Comparison of ENCODE assay signal across 9 cellular contexts in genomic region chr4:55398966-55399365, GRCh38. TPM values are rescaled to one million over a fixed set of nuclear protein-coding genes. Genes with fewer than 3 reads are reported as not detected.
DNase-seq lines count a peak whose midpoint lies in the region; ATAC-seq, FAIRE-seq and TF ChIP-seq lines count a peak whose summit lies in the region.
"Had no signal": no experiment of that assay in that cellular context is flagged by ENCODE, and none has a peak within 500 bp of the region (broad histone marks: within the 10 kb centered on the region; RNA-seq: fewer than 3 reads in every experiment).

No MANE protein-coding gene starts in this region.

- H4K20me1 ChIP-seq in HepG2 (ENCODE audit: insufficient read depth, low read length): peaks cover 20% of the 10 kb centered on the region

- CTCF ChIA-PET in HepG2 (lab: Yijun Ruan, JAX; ENCODE audit: low intra/inter-chr PET ratio, low total read pairs): no interaction called here

- no peak overlapping the region for H2BK120ac ChIP-seq in mesenchymal stem cell (ENCODE audit: low read depth, low read length)

- no TSS peak for BruUV-seq in HepG2 (replicated peaks; lab: Mats Ljungman, UMichigan)

- H3K27me3 ChIP-seq in HepG2 (ENCODE audit: control insufficient read depth in 1 of 2, insufficient read depth in 2 of 2, low read length in 2 of 2): no peaks in the 10 kb centered on the region; a peak in 2 of 5 replicates
- H3K27me3 ChIP-seq in right lobe of liver: no peaks in the 10 kb centered on the region
- H3K27me3 ChIP-seq in mesenchymal stem cell (ENCODE audit: control insufficient read depth in 1 of 2, insufficient read depth in 1 of 2, low read length in 2 of 2): no peaks in the 10 kb centered on the region

- no peak for FAIRE-seq in HepG2 (lab: Jason Lieb, UNC)
- FAIRE-seq: endometrium had no signal

- TF ChIP-seq EP300 in HepG2 (IDR thresholded peaks at IDR 0.05; ENCODE audit: low read depth in 2 of 2, low read length in 2 of 2): no peak
- no peak for TF ChIP-seq EP300 in HepG2 (CRISPR knock-in tag; IDR thresholded peaks at IDR 0.05; ENCODE audit: borderline replicate concordance)

- in situ Hi-C loops in HepG2 (cut with HindIII; ENCODE audit: extremely low pct_ligation_motif_present, low pct_unique_long_range_greater_than_20kb): loop anchor here (25.0 kb wide), 1 partner anchor 463 kb away; the partner anchor contains the start of gene EXOC1

- H3K4me1 ChIP-seq in HepG2 (ENCODE audit: insufficient read depth, low read length) (peaks cover 43% of the 10 kb centered on the region), right lobe of liver (peaks cover 0 to 23% (median 0%) of the 10 kb centered on the region in 4 donors), mesenchymal stem cell (ENCODE audit: control insufficient read depth, insufficient read depth, low read depth, low read length) (peaks cover 2% of the 10 kb centered on the region)

- H3K9me3 ChIP-seq in HepG2 (ENCODE audit: low read length) (no peaks in the 10 kb centered on the region), right lobe of liver (no peaks in the 10 kb centered on the region), mesenchymal stem cell (ENCODE audit: control insufficient read depth, low read length) (no peaks in the 10 kb centered on the region)

- H3K79me2 ChIP-seq in HepG2 (ENCODE audit: insufficient read depth, low read length): peaks cover 49% of the 10 kb centered on the region

- no peak overlapping the region for H4K8ac ChIP-seq in mesenchymal stem cell (ENCODE audit: low read length)

- H2AK5ac ChIP-seq in mesenchymal stem cell (ENCODE audit: low read length, severe bottlenecking): no peak overlapping the region

- TF ChIP-seq CTCF in HepG2 (CRISPR knock-in tag; IDR thresholded peaks at IDR 0.05) (no peak), right lobe of liver (IDR thresholded peaks at IDR 0.05) (no peak)

- ATAC-seq in HepG2 (no peak), right lobe of liver (no peak), GM18907 (IDR thresholded peaks at IDR 0.05; ENCODE audit: unreplicated experiment) (no peak), GM21619 (IDR thresholded peaks at IDR 0.05; ENCODE audit: unreplicated experiment) (no peak)

- no peak overlapping the region for H2BK12ac ChIP-seq in mesenchymal stem cell (ENCODE audit: low read length in 2 of 2)

- H3K14ac ChIP-seq in mesenchymal stem cell (ENCODE audit: low read length in 2 of 2): no peak overlapping the region

- DNase-seq in HepG2 (ENCODE audit: low spot score): peak; percentile 10
- DNase-seq in right lobe of liver: no peak
- DNase-seq in mesenchymal stem cell: peak; percentile 47
- DNase-seq in GOT3 (lab: John Stamatoyannopoulos, UW): no peak
- no peak for DNase-seq in NCI-H446 (lab: John Stamatoyannopoulos, UW)

- H3K18ac ChIP-seq in mesenchymal stem cell (ENCODE audit: low read depth in 1 of 2, low read length in 2 of 2): no peak overlapping the region

- no peak for TF ChIP-seq RAD21 in HepG2 (CRISPR knock-in tag; IDR thresholded peaks at IDR 0.05)

- intact Hi-C loops in HepG2 (cut with micrococcal nuclease; ENCODE audit: unreplicated experiment): loop anchor here (5.0 kb wide), 1 partner anchor 33 kb away; no protein-coding TSS in a partner anchor
- intact Hi-C loops in right lobe of liver (cut with DNase I): no loop called here

- H2BK5ac ChIP-seq in mesenchymal stem cell (ENCODE audit: low read depth, low read length, poor library complexity, severe bottlenecking): no peak overlapping the region

- H3K79me1 ChIP-seq in mesenchymal stem cell (replicated peaks; ENCODE audit: low read length, poor library complexity, severe bottlenecking): peaks cover 1% of the 10 kb centered on the region

- peak overlapping the region; percentile 80 for H3K27ac ChIP-seq in HepG2 (ENCODE audit: extremely low read length, insufficient read depth, low read length)
- H3K27ac ChIP-seq in right lobe of liver: no peak overlapping the region
- peak overlapping the region; percentile 86 for H3K27ac ChIP-seq in adipose tissue (ENCODE audit: low read depth, low read length)
- peak overlapping the region; percentile 25 for H3K27ac ChIP-seq in mesenchymal stem cell (ENCODE audit: low read length, poor library complexity, severe bottlenecking)

- no peak overlapping the region for H3K23ac ChIP-seq in mesenchymal stem cell (ENCODE audit: low read length in 2 of 2)

- H3K36me3 ChIP-seq in HepG2 (replicated peaks in 1 of 2; ENCODE audit: control insufficient read depth in 1 of 2, insufficient read depth in 2 of 2, low read length in 2 of 2) (peaks cover 2 to 8% of the 10 kb centered on the region in 2 experiments; a peak in 2 of 5 replicates), right lobe of liver (peaks cover 0 to 7% (median 0%) of the 10 kb centered on the region in 4 donors), mesenchymal stem cell (ENCODE audit: control insufficient read depth in 1 of 2, insufficient read depth in 2 of 2, low read depth in 1 of 2, low read length in 2 of 2) (peaks cover under 1 to 32% of the 10 kb centered on the region in 2 experiments)

- POLR2A ChIA-PET in HepG2 (lab: Yijun Ruan, JAX): interaction anchor here (1.8 kb wide), 1 partner anchor 32 kb away, joined by 5 read pairs; no protein-coding TSS in a partner anchor

- H3K4me2 ChIP-seq in HepG2 (ENCODE audit: low read depth, low read length) (peak overlapping the region; percentile 77), mesenchymal stem cell (ENCODE audit: low read length, poor library complexity, severe bottlenecking) (peak overlapping the region; percentile 83)

- no peak for TF ChIP-seq POLR2A in HepG2 (IDR thresholded peaks at IDR 0.05; ENCODE audit: insufficient read depth in 1 of 2, low read depth in 2 of 2, low read length in 2 of 2)
- no peak for TF ChIP-seq POLR2A in right lobe of liver (IDR thresholded peaks at IDR 0.05)

- H3K9ac ChIP-seq in HepG2 (ENCODE audit: insufficient read depth, low read depth, low read length): peak overlapping the region; percentile 84; the same call in 1 of the 2 replicates
- H3K9ac ChIP-seq in mesenchymal stem cell (ENCODE audit: low read length): peak overlapping the region; percentile 96

- H3K4ac ChIP-seq in mesenchymal stem cell (ENCODE audit: low read depth in 1 of 2, low read length in 2 of 2): no peak overlapping the region

- no peak overlapping the region for H2BK15ac ChIP-seq in mesenchymal stem cell (ENCODE audit: low read depth, poor library complexity, severe bottlenecking)

- WGBS in HepG2 (ENCODE audit: low lambda C conversion rate): 61% methylated on average over 3 of the region's 3 CpGs
- WGBS in right lobe of liver (ENCODE audit: insufficient coverage, low coverage, low lambda C conversion rate, missing lambda C conversion rate): 51% methylated on average over 3 of the region's 3 CpGs
- 30 to 63% (median 51%) methylated on average over 3 of the region's 3 CpGs for WGBS in adipose tissue, 3 donors
- WGBS in mesenchymal stem cell: 81% methylated on average over 3 of the region's 3 CpGs

- peak overlapping the region; percentile 8 to 98 (median 30); a peak in 4 of 6 replicates for H3K4me3 ChIP-seq in HepG2 (replicated peaks in 1 of 3; ENCODE audit: insufficient read depth in 1 of 3, low read depth in 2 of 3, low read length in 3 of 3)
- no peak overlapping the region for H3K4me3 ChIP-seq in right lobe of liver
- H3K4me3 ChIP-seq in mesenchymal stem cell (ENCODE audit: insufficient read depth in 1 of 2, low read depth in 1 of 2, low read length in 2 of 2): peak overlapping the region in 1 of 2 experiments; percentile 80

- H2AFZ ChIP-seq in HepG2 (ENCODE audit: low read length) (no peak overlapping the region), mesenchymal stem cell (ENCODE audit: low read depth, low read length) (no peak overlapping the region)

- peak overlapping the region; percentile 27 for H4K91ac ChIP-seq in mesenchymal stem cell (ENCODE audit: low read length)

RNA-seq across cellular contexts. Expression of gene TMEM165, which starts 3.2 kb away (rescaled TPM):
- total RNA-seq in HepG2 (2016; rRNA removed; fragmentation: Illumina TruSeq; extraction: Trizol) (32.0 and 54.6 TPM in 2 replicates), right lobe of liver (10 to 100 TPM; 13.3 to 53.0 (median 23.0) TPM)
- 49.0 and 49.6 TPM in 2 replicates for total RNA-seq in HepG2 (2016; cell fraction: cytosol; rRNA removed; fragmentation: Illumina TruSeq; extraction: Trizol; ENCODE audit: low read depth)
- 31.3 and 54.4 TPM in 2 replicates for total RNA-seq in HepG2 (2016; cell fraction: insoluble cytoplasmic fraction; rRNA removed; fragmentation: Illumina TruSeq; extraction: Trizol)
- total RNA-seq in HepG2 (2016; cell fraction: membrane; rRNA removed; fragmentation: Illumina TruSeq; extraction: Trizol): 41.0 and 41.4 TPM in 2 replicates
- total RNA-seq in HepG2 (2016; cell fraction: nucleus; rRNA removed; fragmentation: Illumina TruSeq; extraction: Trizol): 69.6 and 76.4 TPM in 2 replicates
- polyA plus RNA-seq in HepG2 (2011; rRNA removed) (82.0 and 103 TPM in 2 replicates), adipose tissue (10 to 100 TPM; 26.4 to 92.9 (median 61.5) TPM)
- polyA plus RNA-seq in HepG2 (2011; cell fraction: cytosol; rRNA removed): 36.3 and 40.4 TPM in 2 replicates
- polyA plus RNA-seq in HepG2 (2011; cell fraction: nucleus; rRNA removed): 57.5 and 61.2 TPM in 2 replicates
- polyA plus RNA-seq in HepG2 (2012): 27.9 and 35.8 TPM in 2 replicates
- 17.4 and 21.2 TPM in 2 replicates for polyA plus RNA-seq in HepG2 (2016; cell fraction: cytosol; fragmentation: Illumina TruSeq; extraction: Trizol; ENCODE audit: low read depth)
- polyA plus RNA-seq in HepG2 (2016; cell fraction: insoluble cytoplasmic fraction; fragmentation: Illumina TruSeq; extraction: Trizol; ENCODE audit: low read depth): 36.0 and 38.8 TPM in 2 replicates
- 27.2 and 31.4 TPM in 2 replicates for polyA plus RNA-seq in HepG2 (2016; cell fraction: membrane; fragmentation: Illumina TruSeq; extraction: Trizol; ENCODE audit: low read depth)
- 108 and 117 TPM in 2 replicates for polyA plus RNA-seq in HepG2 (2016; cell fraction: nucleus; fragmentation: Illumina TruSeq; extraction: Trizol; ENCODE audit: insufficient read depth, low read depth)
- polyA minus RNA-seq in HepG2 (2011; rRNA and poly(A)+ RNA removed; ENCODE audit: low replicate concordance): 170 and 281 TPM in 2 replicates
- 36.6 and 41.3 TPM in 2 replicates for polyA minus RNA-seq in HepG2 (2011; cell fraction: cytosol; rRNA and poly(A)+ RNA removed)
- polyA minus RNA-seq in HepG2 (2011; cell fraction: nucleus; rRNA and poly(A)+ RNA removed): 125 and 131 TPM in 2 replicates
- polyA plus RNA-seq in mesenchymal stem cell (2013, experiment 1 of 2): 98.0 TPM
- polyA plus RNA-seq in mesenchymal stem cell (2013, experiment 2 of 2): 99.5 TPM

RNA-seq across cellular contexts. Expression of gene SRD5A3, which starts 52.9 kb away (rescaled TPM):
- total RNA-seq in HepG2 (2016; rRNA removed; fragmentation: Illumina TruSeq; extraction: Trizol) (12.8 and 18.4 TPM in 2 replicates), right lobe of liver (10 to 100 TPM in 3 of 6 experiments, 1 to 10 TPM in 3; 7.7 to 13.9 (median 9.9) TPM)
- total RNA-seq in HepG2 (2016; cell fraction: cytosol; rRNA removed; fragmentation: Illumina TruSeq; extraction: Trizol; ENCODE audit: low read depth): 10.3 and 14.8 TPM in 2 replicates
- total RNA-seq in HepG2 (2016; cell fraction: insoluble cytoplasmic fraction; rRNA removed; fragmentation: Illumina TruSeq; extraction: Trizol): 12.5 and 16.5 TPM in 2 replicates
- total RNA-seq in HepG2 (2016; cell fraction: membrane; rRNA removed; fragmentation: Illumina TruSeq; extraction: Trizol): 22.0 and 24.7 TPM in 2 replicates
- total RNA-seq in HepG2 (2016; cell fraction: nucleus; rRNA removed; fragmentation: Illumina TruSeq; extraction: Trizol): 12.7 and 14.2 TPM in 2 replicates
- polyA plus RNA-seq in HepG2 (2011; rRNA removed) (7.4 and 12.4 TPM in 2 replicates), adipose tissue (10 to 100 TPM in 1 of 3 donors, 1 to 10 TPM in 2; 6.9 to 11.2 (median 7.4) TPM)
- polyA plus RNA-seq in HepG2 (2011; cell fraction: cytosol; rRNA removed): 5.5 and 8.9 TPM in 2 replicates
- polyA plus RNA-seq in HepG2 (2011; cell fraction: nucleus; rRNA removed): 0.87 and 1.7 TPM in 2 replicates
- 8.3 and 13.3 TPM in 2 replicates for polyA plus RNA-seq in HepG2 (2012)
- 30.1 and 32.4 TPM in 2 replicates for polyA plus RNA-seq in HepG2 (2016; cell fraction: cytosol; fragmentation: Illumina TruSeq; extraction: Trizol; ENCODE audit: low read depth)
- 17.4 and 17.6 TPM in 2 replicates for polyA plus RNA-seq in HepG2 (2016; cell fraction: insoluble cytoplasmic fraction; fragmentation: Illumina TruSeq; extraction: Trizol; ENCODE audit: low read depth)
- polyA plus RNA-seq in HepG2 (2016; cell fraction: membrane; fragmentation: Illumina TruSeq; extraction: Trizol; ENCODE audit: low read depth): 26.9 and 30.1 TPM in 2 replicates
- polyA plus RNA-seq in HepG2 (2016; cell fraction: nucleus; fragmentation: Illumina TruSeq; extraction: Trizol; ENCODE audit: insufficient read depth, low read depth): 26.6 and 27.3 TPM in 2 replicates
- polyA minus RNA-seq in HepG2 (2011; rRNA and poly(A)+ RNA removed; ENCODE audit: low replicate concordance): 14.9 and 24.8 TPM in 2 replicates
- polyA minus RNA-seq in HepG2 (2011; cell fraction: cytosol; rRNA and poly(A)+ RNA removed): 4.6 and 5.1 TPM in 2 replicates
- polyA minus RNA-seq in HepG2 (2011; cell fraction: nucleus; rRNA and poly(A)+ RNA removed): 1.3 and 2.1 TPM in 2 replicates
- polyA plus RNA-seq in mesenchymal stem cell (2013, experiment 1 of 2): 15.1 TPM
- 15.2 TPM for polyA plus RNA-seq in mesenchymal stem cell (2013, experiment 2 of 2)

Comparison
In these comparisons a context has a peak if more than half of its experiments do, and no peak if none do; other contexts are left out.
1. DNase-seq: peak in HepG2 (single experiment) and mesenchymal stem cell (single experiment); none in right lobe of liver (0 of 3), GOT3 (single experiment) and NCI-H446 (0 of 2).
2. H3K27ac ChIP-seq: peak in HepG2 (single experiment), adipose tissue (single experiment) and mesenchymal stem cell (single experiment); none in right lobe of liver (0 of 3).
3. H3K4me3 ChIP-seq: peak in HepG2 (3 of 3); none in right lobe of liver (0 of 3).